ENCODE assay signal across 2 cellular contexts in the genomic region with DNA sequence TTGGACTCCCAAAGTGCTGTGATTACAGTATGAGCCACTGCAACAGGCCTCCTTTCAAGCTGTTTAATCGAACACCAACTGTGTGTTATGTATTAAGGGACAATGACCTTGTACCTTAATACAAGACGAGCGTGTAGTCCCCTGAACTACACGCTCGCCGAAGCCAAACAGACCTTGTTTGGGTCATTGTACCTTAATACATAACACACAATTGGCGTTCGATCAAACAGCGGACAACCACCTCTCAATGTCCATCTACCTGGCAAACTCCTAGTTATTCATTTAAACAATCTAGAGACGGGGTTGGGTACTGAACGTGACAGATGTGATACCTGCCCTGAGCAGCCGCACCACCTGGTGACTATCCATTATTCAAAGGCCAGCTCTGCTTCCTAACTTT.
TF ChIP-seq lines count a peak whose summit lies in the region.

No MANE protein-coding gene starts in this region.

TF ChIP-seq in endothelial cell of umbilical vein, 7 proteins besides CTCF, POLR2A, EP300 and RAD21:
- TF ChIP-seq GATA2 (IDR thresholded peaks at IDR 0.05; ENCODE audit: insufficient read depth, insufficient read length, low read depth, low read length) (no peak), MYC (IDR thresholded peaks at IDR 0.05; ENCODE audit: low read depth, low read length) (no peak), FOS (IDR thresholded peaks at IDR 0.05; ENCODE audit: borderline replicate concordance, insufficient read depth, low read length) (no peak), JUN (IDR thresholded peaks at IDR 0.05; ENCODE audit: borderline replicate concordance, insufficient read depth, insufficient read length, low read depth) (no peak), EZH2 (IDR thresholded peaks at IDR 0.05; ENCODE audit: borderline replicate concordance, low read depth, low read length, severe bottlenecking) (no peak), POLR2AphosphoS5 (IDR thresholded peaks at IDR 0.05; ENCODE audit: insufficient read depth, low read depth, low read length) (no peak)
- TF ChIP-seq, protein P1, sequence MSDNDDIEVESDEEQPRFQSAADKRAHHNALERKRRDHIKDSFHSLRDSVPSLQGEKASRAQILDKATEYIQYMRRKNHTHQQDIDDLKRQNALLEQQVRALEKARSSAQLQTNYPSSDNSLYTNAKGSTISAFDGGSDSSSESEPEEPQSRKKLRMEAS (IDR thresholded peaks at IDR 0.05; ENCODE audit: insufficient read depth, insufficient read length), result no peak

TF ChIP-seq in GM12891, 5 proteins besides CTCF, POLR2A, EP300 and RAD21:
- TF ChIP-seq PAX5 (IDR thresholded peaks at IDR 0.05; ENCODE audit: insufficient read depth, low read length, severe bottlenecking), result no peak
- TF ChIP-seq SPI1 (IDR thresholded peaks at IDR 0.05; ENCODE audit: low read depth, low read length), result no peak
- no peak for TF ChIP-seq POU2F2 (IDR thresholded peaks at IDR 0.05; ENCODE audit: low read depth, low read length)
- TF ChIP-seq TAF1 (IDR thresholded peaks at IDR 0.05; ENCODE audit: low read depth, low read length), result no peak
- no peak for TF ChIP-seq POLR2AphosphoS5 (IDR thresholded peaks at IDR 0.05; ENCODE audit: low read depth, low read length)
